In the genomic region with DNA sequence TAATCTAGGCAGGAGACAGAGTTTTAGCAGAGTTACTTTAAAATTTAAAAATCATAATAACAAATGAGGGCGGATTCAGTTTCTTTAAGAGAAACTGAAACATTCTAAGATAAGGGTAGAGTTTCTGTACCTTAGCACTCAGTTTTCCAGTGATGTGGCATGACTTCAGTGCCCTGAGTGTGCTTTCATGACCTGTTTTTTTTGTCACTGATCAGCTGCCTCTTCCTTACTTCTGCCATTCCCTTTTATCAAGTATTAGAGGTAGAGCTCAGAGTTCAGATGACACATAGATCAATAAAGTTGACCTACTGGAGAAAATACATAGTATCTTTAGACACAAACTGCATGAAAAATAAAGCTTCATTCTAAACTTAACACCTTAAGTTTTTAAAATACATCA, we compare ENCODE assay signal across 29 cellular contexts.
"Had no signal": no experiment of that assay in that cellular context is flagged by ENCODE, and none has a peak within 500 bp of the region (broad histone marks: within the 10 kb centered on the region; RNA-seq: fewer than 3 reads in every experiment).

No MANE protein-coding gene starts in this region.

- ATAC-seq: effector memory CD8-positive, alpha-beta T cell; heart right ventricle; left colon; left ventricle myocardium superior; lower lobe of right lung; naive thymus-derived CD8-positive, alpha-beta T cell; psoas muscle; right cardiac atrium had no signal

- H3K27ac Mint-ChIP-seq: immature natural killer cell, nephron progenitor cell, type B pancreatic cell had no signal

- H3K27ac ChIP-seq: esophagus squamous epithelium, heart right ventricle, lower lobe of right lung, ovary, psoas muscle, skin epidermis, testis, tibial artery had no signal

- H3K27me3 ChIP-seq: esophagus squamous epithelium, heart right ventricle, ovary, testis, tibial artery had no signal

- H3K9me3 Mint-ChIP-seq: effector memory CD8-positive, alpha-beta T cell; immature natural killer cell; naive thymus-derived CD8-positive, alpha-beta T cell; nephron progenitor cell; type B pancreatic cell had no signal

- H3K4me1 Mint-ChIP-seq: nephron progenitor cell had no signal

- H3K27me3 Mint-ChIP-seq: effector memory CD8-positive, alpha-beta T cell; naive thymus-derived CD8-positive, alpha-beta T cell; type B pancreatic cell had no signal

- H3K9me3 ChIP-seq: esophagus squamous epithelium, heart right ventricle, lower lobe of right lung, ovary, psoas muscle, testis, tibial artery had no signal

- DNase-seq: cortex of kidney; effector memory CD8-positive, alpha-beta T cell; erythroblast; esophagus squamous epithelium; foreskin melanocyte; glutamatergic neuron; heart right ventricle; hippocampal formation; immature natural killer cell; islet precursor cell; kidney glomerular epithelial cell; left colon; left ventricle myocardium superior; lower lobe of right lung; naive thymus-derived CD8-positive, alpha-beta T cell; nephron progenitor cell; ovary; posterior cingulate gyrus; psoas muscle; right cardiac atrium; stimulated activated CD4-positive, alpha-beta T cell treated with anti-CD3 and anti-CD28 coated beads, Interleukin-15, amount 100 ng/mL, for 24 hours; stimulated activated CD4-positive, alpha-beta T cell treated with anti-CD3 and anti-CD28 coated beads, Interleukin-2, amount 100 ng/mL, for 48 hours; stimulated activated CD8-positive, alpha-beta memory T cell treated with anti-CD3 and anti-CD28 coated beads, Interleukin-4, amount 100 ng/mL, for 48 hours; stimulated activated naive CD4-positive, alpha-beta T cell; substantia nigra; testis; tibial artery had no signal

- H3K4me3 Mint-ChIP-seq: effector memory CD8-positive, alpha-beta T cell; immature natural killer cell; naive thymus-derived CD8-positive, alpha-beta T cell; nephron progenitor cell; type B pancreatic cell had no signal

- H3K36me3 ChIP-seq: ovary had no signal

- H3K4me1 ChIP-seq: esophagus squamous epithelium, heart right ventricle, lower lobe of right lung, psoas muscle, testis, tibial artery had no signal

- H3K4me3 ChIP-seq: esophagus squamous epithelium, heart right ventricle, lower lobe of right lung, ovary, psoas muscle, skin epidermis, testis, tibial artery had no signal
